In the genomic region with DNA sequence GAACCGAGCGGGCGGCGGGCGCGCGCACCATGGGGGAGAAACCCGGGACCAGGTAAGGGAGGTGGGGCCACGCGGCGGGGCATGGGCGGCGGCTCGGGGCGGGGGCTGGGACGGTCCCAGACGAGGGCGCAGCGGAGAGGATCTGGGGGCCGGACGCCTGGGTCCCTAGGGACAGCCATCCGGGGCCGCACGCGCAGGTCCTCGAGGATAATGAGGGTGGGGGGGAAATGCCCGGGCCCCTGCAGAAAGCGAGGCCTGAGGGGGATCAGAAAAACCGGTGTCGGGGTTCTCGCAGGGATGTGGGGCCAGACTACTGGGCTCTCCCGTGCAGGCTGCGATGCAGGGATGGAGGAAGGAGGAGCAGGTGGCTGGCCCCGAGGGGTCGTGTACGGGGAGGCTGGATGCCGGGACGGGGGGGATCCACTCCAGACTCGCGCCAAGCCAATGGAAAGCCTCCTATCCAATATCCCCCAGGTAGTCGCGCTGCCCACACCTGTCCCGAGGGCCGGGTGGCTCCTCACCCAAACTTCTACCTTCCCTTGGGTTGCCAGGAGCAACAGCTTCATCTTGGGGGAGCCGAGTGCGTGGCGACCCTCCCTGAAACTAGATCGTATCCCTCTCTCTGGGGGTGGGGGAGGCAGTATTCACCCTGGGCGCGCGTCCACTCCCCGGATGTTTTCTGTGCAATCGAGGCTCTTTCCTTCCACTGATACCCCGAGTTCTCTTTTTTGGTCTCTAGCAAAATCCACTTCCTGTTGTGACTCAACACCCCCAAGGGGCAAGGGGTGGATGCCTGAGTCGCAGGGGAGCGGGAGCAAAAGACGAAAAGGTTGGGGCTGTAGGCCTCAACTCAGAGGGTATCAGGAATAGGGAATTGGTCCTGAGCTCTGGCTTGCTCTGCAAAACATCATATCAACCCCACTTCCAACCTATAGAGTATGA, we compare ENCODE assay signal across 1 cellular context.
TF ChIP-seq lines count a peak whose summit lies in the region.

No MANE protein-coding gene starts in this region.

TF ChIP-seq in SK-N-SH, 30 proteins besides CTCF, POLR2A, EP300 and RAD21 (continued from another document):
- TF ChIP-seq NFIC (IDR thresholded peaks at IDR 0.05; ENCODE audit: borderline replicate concordance) (no peak), EZH2phosphoT487 (IDR thresholded peaks at IDR 0.05; ENCODE audit: borderline replicate concordance, low read depth) (no peak), FOSL2 (IDR thresholded peaks at IDR 0.05; ENCODE audit: borderline replicate concordance, low read depth) (no peak)
TF ChIP-seq in SK-N-SH: peak in this region for 0.
